In genomic region chr10:69123747-69124557, GRCh38 we compare ENCODE assay signal across 8 cellular contexts. TPM values are rescaled to one million over a fixed set of nuclear protein-coding genes. Genes with fewer than 3 reads are reported as not detected.
DNase-seq lines count a peak whose midpoint lies in the region; ATAC-seq and TF ChIP-seq lines count a peak whose summit lies in the region.

Gene VPS26A, plus strand, starts transcription at chr10:69124178. Its CDS starts 100 bp downstream, at chr10:69124278.

- H3K4me1 ChIP-seq in osteoblast (ENCODE audit: insufficient read depth, low read length) (peaks cover 11% of the 10 kb centered on the region), thoracic aorta (ENCODE audit: control insufficient read depth in 1 of 2, low read depth in 2 of 2) (peaks cover 3 to 27% of the 10 kb centered on the region in 2 donors)

- H3K27ac Mint-ChIP-seq in activated naive CD8-positive, alpha-beta T cell = peak within 1 kb of the TSS; percentile 95

- H3K36me3 Mint-ChIP-seq in activated naive CD8-positive, alpha-beta T cell = no peaks in the 10 kb centered on the region

- H3K4me3 ChIP-seq in GM12864 (ENCODE audit: low read depth, low read length) (peak within 1 kb of the TSS; percentile 91), osteoblast (ENCODE audit: insufficient read depth, low read length) (peak within 1 kb of the TSS; percentile 84), thoracic aorta (peak within 1 kb of the TSS; percentile 83)

- TF ChIP-seq CTCF in GM12864 (IDR thresholded peaks at IDR 0.05; ENCODE audit: low read depth, low read length, missing control alignments) = peak; percentile 61
- peak; percentile 44 for TF ChIP-seq CTCF in osteoblast (IDR thresholded peaks at IDR 0.05; ENCODE audit: extremely low read depth, low read depth, low read length)
- TF ChIP-seq CTCF in thoracic aorta (IDR thresholded peaks at IDR 0.05) = no peak

- H3K36me3 ChIP-seq in osteoblast (ENCODE audit: insufficient read depth, low read length) (no peaks in the 10 kb centered on the region), thoracic aorta (no peaks in the 10 kb centered on the region)

- H3K4me2 ChIP-seq in osteoblast (ENCODE audit: insufficient read depth, low read length) = peak within 1 kb of the TSS; percentile 92

- H4K20me1 ChIP-seq in osteoblast (ENCODE audit: insufficient read depth, low read length) = peaks cover 10% of the 10 kb centered on the region

- H3K9me3 Mint-ChIP-seq in activated naive CD8-positive, alpha-beta T cell (ENCODE audit: low read depth) = no peaks in the 10 kb centered on the region

- peaks cover 48% of the 10 kb centered on the region for H3K79me2 ChIP-seq in osteoblast (ENCODE audit: insufficient read depth, low read length)

- ATAC-seq in HG02642 (IDR thresholded peaks at IDR 0.05; ENCODE audit: poor library complexity, unreplicated experiment) = peak; percentile 91
- peak; percentile 92 for ATAC-seq in thoracic aorta (ENCODE audit: insufficient number of reproducible peaks, low FRiP score, low read depth)

- no peaks in the 10 kb centered on the region for H3K27me3 ChIP-seq in osteoblast (ENCODE audit: insufficient read depth, low read length)
- no peaks in the 10 kb centered on the region for H3K27me3 ChIP-seq in thoracic aorta (replicated peaks; ENCODE audit: insufficient read depth)

- H3K4me1 Mint-ChIP-seq in activated naive CD8-positive, alpha-beta T cell (ENCODE audit: low read depth) = peaks cover 29% of the 10 kb centered on the region

- H3K4me3 Mint-ChIP-seq in activated naive CD8-positive, alpha-beta T cell = peak within 1 kb of the TSS; percentile 96

- no peaks in the 10 kb centered on the region for H3K27me3 Mint-ChIP-seq in activated naive CD8-positive, alpha-beta T cell

- H3K27ac ChIP-seq in osteoblast (ENCODE audit: low read depth, low read length) = peak within 1 kb of the TSS; percentile 99
- peak within 1 kb of the TSS; percentile 95 to 99 for H3K27ac ChIP-seq in thoracic aorta

- peak within 1 kb of the TSS; percentile 92 for H2AFZ ChIP-seq in osteoblast (ENCODE audit: low read length)

- DNase-seq in GM12864 (ENCODE audit: low read depth) = peak; percentile 86
- DNase-seq in NCI-H1105 (lab: John Stamatoyannopoulos, UW) = peak; percentile 92
- peak; percentile 100 for DNase-seq in SKM-1 treated with dmso at 0.1 percent for 144 hours (lab: John Stamatoyannopoulos, UW; ENCODE audit: unreplicated experiment)
- peak; percentile 100 for DNase-seq in glomerular visceral epithelial cell (ENCODE audit: extremely low spot score)
- DNase-seq in osteoblast (ENCODE audit: insufficient read length, low spot score, missing footprints) = peak; percentile 99
- DNase-seq in thoracic aorta (ENCODE audit: low spot score) = peak; percentile 95

- H3K9me3 ChIP-seq in osteoblast (ENCODE audit: low read depth, low read length) (no peaks in the 10 kb centered on the region), thoracic aorta (no peaks in the 10 kb centered on the region)

RNA-seq across cellular contexts. Expression of gene VPS26A, which starts in this region (rescaled TPM):
- total RNA-seq in osteoblast (41.3 and 56.3 TPM in 2 replicates), thoracic aorta (10 to 100 TPM; 29.5 to 46.3 TPM)

Comparison
In these comparisons a context has a peak if more than half of its experiments do, and no peak if none do; other contexts are left out.
1. Peak in every context shown above with its lines: DNase-seq, ATAC-seq, H3K4me3 ChIP-seq and H3K27ac ChIP-seq.